In the genomic region with DNA sequence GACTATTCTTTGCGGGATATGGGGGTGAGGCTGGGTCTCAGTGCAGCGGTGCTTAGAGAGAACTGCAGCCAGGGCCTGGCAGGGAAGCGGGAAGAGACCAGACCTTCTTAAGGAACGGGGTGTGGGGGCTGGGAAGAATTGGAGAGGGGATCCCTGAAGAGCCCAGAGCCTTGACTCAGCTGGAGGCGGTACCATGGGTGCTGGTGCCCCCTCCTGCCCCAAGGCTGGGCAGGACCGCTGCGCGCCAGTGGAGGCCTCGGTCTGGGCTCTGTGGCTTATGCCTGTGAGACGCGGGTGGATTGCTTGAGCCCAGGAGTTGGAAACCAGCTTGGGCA, we compare ENCODE assay signal across 8 cellular contexts. TPM values are rescaled to one million over a fixed set of nuclear protein-coding genes. Genes with fewer than 3 reads are reported as not detected.
DNase-seq lines count a peak whose midpoint lies in the region; ATAC-seq, FAIRE-seq and TF ChIP-seq lines count a peak whose summit lies in the region.
"Had no signal": no experiment of that assay in that cellular context is flagged by ENCODE, and none has a peak within 500 bp of the region (broad histone marks: within the 10 kb centered on the region; RNA-seq: fewer than 3 reads in every experiment).

No MANE protein-coding gene starts in this region.

- no peak overlapping the region for H3K4me2 ChIP-seq in IMR-90 (ENCODE audit: low read depth, low read length)
- peak overlapping the region; percentile 94 for H3K4me2 ChIP-seq in K562 (ENCODE audit: insufficient read depth, low read length)

- no peak overlapping the region for H3K23ac ChIP-seq in IMR-90 (ENCODE audit: low read depth, low read length)

- H4K5ac ChIP-seq in IMR-90 (ENCODE audit: low read depth, low read length), result no peak overlapping the region

- H2AK9ac ChIP-seq in IMR-90 (replicated peaks; ENCODE audit: low read depth, low read length, poor library complexity), result peak overlapping the region; percentile 71

- BruUV-seq in IMR-90 (replicated peaks; lab: Mats Ljungman, UMichigan) (no TSS peak), K562 (replicated peaks; lab: Mats Ljungman, UMichigan) (no TSS peak)

- dilution Hi-C loops in IMR-90 (cut with HindIII; ENCODE audit: low sequenced_read_pairs, unreplicated experiment), result no loop called here

- H3K18ac ChIP-seq in IMR-90 (ENCODE audit: low read depth, low read length), result no peak overlapping the region

- CTCF ChIA-PET in IMR-90 (lab: Yijun Ruan, JAX) (no interaction called here), K562 (lab: Yijun Ruan, JAX; ENCODE audit: low intra/inter-chr PET ratio) (no interaction called here)

- TF ChIP-seq EP300 in K562 (IDR thresholded peaks at IDR 0.05; ENCODE audit: low read length) (no peak), ovary (IDR thresholded peaks at IDR 0.05) (no peak)

- peaks cover 13% of the 10 kb centered on the region for H3K79me2 ChIP-seq in K562 (ENCODE audit: control insufficient read depth, insufficient read depth, low read length)

- no peak overlapping the region for H3K14ac ChIP-seq in IMR-90 (replicated peaks; ENCODE audit: low read depth, low read length)

- in situ Hi-C loops in IMR-90 (cut with MboI; ENCODE audit: low sequenced_read_pairs), result loop anchor here (10.0 kb wide), 1 partner anchor 173 kb away; no protein-coding TSS in a partner anchor
- in situ Hi-C loops in K562 (cut with MboI), result loop anchor here (5.0 kb wide), 1 partner anchor 75 kb away; a partner anchor contains a TSS

- H2BK15ac ChIP-seq in IMR-90 (ENCODE audit: low read depth, low read length), result no peak overlapping the region

- no peak overlapping the region for H3K27ac ChIP-seq in IMR-90 (ENCODE audit: insufficient read depth, low read length)
- H3K27ac ChIP-seq in K562 (ENCODE audit: extremely low read depth, low read depth, low read length), result peak overlapping the region; percentile 96
- peak overlapping the region; percentile 68 to 94 for H3K27ac ChIP-seq in ovary

- no peaks in the 10 kb centered on the region; the same call in 1 of the 2 replicates for H4K20me1 ChIP-seq in IMR-90 (ENCODE audit: insufficient read depth, low read length)
- no peaks in the 10 kb centered on the region for H4K20me1 ChIP-seq in K562 (replicated peaks; ENCODE audit: control insufficient read depth, insufficient read depth, low read length)

- no peak overlapping the region for H3K4me3 ChIP-seq in IMR-90 (ENCODE audit: insufficient read depth, low read depth, low read length)
- H3K4me3 ChIP-seq in K562, result no peak overlapping the region
- H3K4me3 ChIP-seq in ovary, result no peak overlapping the region

- H3K36me3 ChIP-seq in IMR-90 (ENCODE audit: control insufficient read depth, insufficient read depth, low read length) (peaks cover 36% of the 10 kb centered on the region), K562 (ENCODE audit: control insufficient read depth, insufficient read depth, low read length) (peaks cover 38% of the 10 kb centered on the region; the same call in 2 of the 3 replicates), ovary (no peaks in the 10 kb centered on the region)

- H3K27me3 ChIP-seq in IMR-90 (ENCODE audit: control insufficient read depth, insufficient read depth, low read length), result no peaks in the 10 kb centered on the region
- no peaks in the 10 kb centered on the region for H3K27me3 ChIP-seq in K562 (ENCODE audit: control insufficient read depth in 2 of 2, insufficient read depth in 2 of 2, low read length in 2 of 2)
- H3K27me3 ChIP-seq in ovary, result no peaks in the 10 kb centered on the region

- no peak overlapping the region; the same call in 1 of the 2 replicates for H2AK5ac ChIP-seq in IMR-90 (ENCODE audit: low read depth, low read length)

- TF ChIP-seq POLR2A in IMR-90 (IDR thresholded peaks at IDR 0.05; ENCODE audit: low read depth, low read length) (no peak), K562 (conservative IDR thresholded peaks at IDR 0.05) (no peak), ovary (IDR thresholded peaks at IDR 0.05) (no peak)

- no peak for TF ChIP-seq CTCF in IMR-90 (conservative IDR thresholded peaks at IDR 0.05; ENCODE audit: low read depth, low read length)
- TF ChIP-seq CTCF in K562 (IDR thresholded peaks at IDR 0.05 in 2 of 3, conservative IDR thresholded peaks at IDR 0.05 in 1 of 3; ENCODE audit: insufficient read depth in 2 of 3, low read depth in 1 of 3, low read length in 3 of 3), result no peak
- no peak for TF ChIP-seq CTCF in ovary (IDR thresholded peaks at IDR 0.05)

- H3K4me1 ChIP-seq in IMR-90 (ENCODE audit: control insufficient read depth, insufficient read depth, low read length) (peaks cover 5% of the 10 kb centered on the region; the same call in 1 of the 2 replicates), K562 (replicated peaks in 1 of 2; ENCODE audit: control insufficient read depth in 2 of 2, insufficient read depth in 2 of 2, low read length in 2 of 2) (peaks cover 21 to 64% of the 10 kb centered on the region in 2 experiments), ovary (ENCODE audit: insufficient read depth) (peaks cover 22% of the 10 kb centered on the region)

- H2AFZ ChIP-seq in IMR-90 (replicated peaks; ENCODE audit: low read length, poor library complexity) (no peak overlapping the region), K562 (ENCODE audit: low read depth, low read length) (no peak overlapping the region)

- H3K9ac ChIP-seq in IMR-90 (ENCODE audit: low read depth, low read length), result no peak overlapping the region
- peak overlapping the region; percentile 86 to 90 for H3K9ac ChIP-seq in K562 (ENCODE audit: insufficient read depth in 1 of 2, low read depth in 2 of 2, low read length in 2 of 2)

- H2BK5ac ChIP-seq in IMR-90 (ENCODE audit: low read depth, low read length, poor library complexity, severe bottlenecking), result no peak overlapping the region

- TF ChIP-seq RAD21 in IMR-90 (IDR thresholded peaks at IDR 0.05; ENCODE audit: low read length) (no peak), K562 (CRISPR knock-in tag; conservative IDR thresholded peaks at IDR 0.05 in 1 of 2, IDR thresholded peaks at IDR 0.05 in 1 of 2) (no peak)

- H2BK20ac ChIP-seq in IMR-90 (ENCODE audit: low read depth, low read length), result no peak overlapping the region

- 100% methylated on average over 5 of the region's 11 CpGs; no CpG with 5 or more reads in 1 of the 2 experiments for WGBS in IMR-90 (ENCODE audit: extremely low coverage in 2 of 2, insufficient read length in 1 of 2), 2 experiments
- WGBS in K562 (ENCODE audit: insufficient coverage, low coverage, missing lambda C conversion rate), result 88% methylated on average over 4 of the region's 11 CpGs
- WGBS in ovary, 3 donors, result 80 to 86% (median 84%) methylated on average over 11 of the region's 11 CpGs

- no peak for FAIRE-seq in K562 (lab: Jason Lieb, UNC)

- no peak overlapping the region for H2BK120ac ChIP-seq in IMR-90 (ENCODE audit: low read depth, low read length)

- no peak overlapping the region for H3K56ac ChIP-seq in IMR-90 (ENCODE audit: extremely low read depth, insufficient read depth, low read length)

- no peak for ATAC-seq in IMR-90 (ENCODE audit: low read depth)
- no peak for ATAC-seq in K562
- ATAC-seq in GM21529 (IDR thresholded peaks at IDR 0.05; ENCODE audit: unreplicated experiment), result no peak
- ATAC-seq in GM21390 (IDR thresholded peaks at IDR 0.05; ENCODE audit: unreplicated experiment), result no peak

- H3K9me3 ChIP-seq in IMR-90 (ENCODE audit: control insufficient read depth, insufficient read depth, low read length) (no peaks in the 10 kb centered on the region), K562 (replicated peaks; ENCODE audit: control insufficient read depth, insufficient read depth, low read depth, low read length) (no peaks in the 10 kb centered on the region), ovary (no peaks in the 10 kb centered on the region)

- H3K4ac ChIP-seq in IMR-90 (ENCODE audit: low read depth, low read length), result no peak overlapping the region

- H3K79me1 ChIP-seq in IMR-90 (ENCODE audit: low read depth in 1 of 2, low read length in 2 of 2), result peaks cover 17 to 46% of the 10 kb centered on the region in 2 experiments

- H4K91ac ChIP-seq in IMR-90 (ENCODE audit: insufficient read depth, low read depth, low read length), result no peak overlapping the region

- POLR2A ChIA-PET in IMR-90 (lab: Charles Lee; ENCODE audit: unreplicated experiment) (interaction anchor here (2.7 kb wide), 1 partner anchor 17 kb away, joined by 11 read pairs; no protein-coding TSS in a partner anchor), K562 (lab: Yijun Ruan, JAX) (interaction anchor here (0.6 to 6.3 kb wide), 5 partner anchors 11 to 73 kb away, joined by 3 to 98 read pairs (median 24); a partner anchor contains a TSS)

- H3K9me1 ChIP-seq in IMR-90 (ENCODE audit: insufficient read depth, low read length), result 0 out of 2 replicates have a peak, but pooled peaks cover 2% of the 10 kb centered on the region
- no peaks in the 10 kb centered on the region for H3K9me1 ChIP-seq in K562 (ENCODE audit: control insufficient read depth, insufficient read depth, low read length)

- intact Hi-C loops in IMR-90 (cut with micrococcal nuclease) (loop anchor here (2.0 kb wide), 1 partner anchor 73 kb away; no protein-coding TSS in a partner anchor), K562 (cut with micrococcal nuclease) (loop anchor here (5.0 kb wide), 1 partner anchor 75 kb away; a partner anchor contains a TSS), ovary (cut with DNase I) (no loop called here)

- DNase-seq in IMR-90, result no peak
- DNase-seq in K562 (ENCODE audit: extremely low read depth in 1 of 4, low spot score in 3 of 4), result no peak
- peak; percentile 55 to 72 (median 64) for DNase-seq in ovary
- DNase-seq in foreskin melanocyte, result no peak
- DNase-seq: activated CD4-positive, alpha-beta T cell treated with anti-CD3 and anti-CD28 coated beads for 1 hour; KBM-7 had no signal

- H4K8ac ChIP-seq in IMR-90 (ENCODE audit: low read depth in 2 of 2, low read length in 2 of 2), result no peak overlapping the region

RNA-seq across cellular contexts. Expression of a gene that starts 1.3 kb away (rescaled TPM):
- total RNA-seq in IMR-90 (2012; rRNA removed) (not detected in 2 replicates), K562 (2014; rRNA removed) (not detected in 2 replicates), K562 (2014; rRNA removed; fragmentation: Illumina TruSeq; extraction: Trizol) (not detected in 2 replicates), K562 (2015; rRNA removed; fragmentation: Illumina TruSeq; extraction: Trizol) (not detected in 2 replicates), K562 (2021) (not detected in 2 replicates), ovary (not detected)
- polyA plus RNA-seq in IMR-90 (2012; rRNA removed) (not detected in 2 replicates), K562 (2011; rRNA removed) (not detected in 2 replicates), K562 (2014; fragmentation: Illumina TruSeq; extraction: Trizol) (not detected in 2 replicates), K562 (2014; fragmentation: Nextera tagmentation; extraction: Ambion mirVana) (not detected), K562 (2014; rRNA removed) (not detected in 2 replicates), ovary (not detected)
- not detected in 2 replicates for polyA plus RNA-seq in IMR-90 (2012; cell fraction: cytosol; rRNA removed)
- not detected in 2 replicates for polyA plus RNA-seq in IMR-90 (2012; cell fraction: nucleus; rRNA removed; ENCODE audit: low replicate concordance)
- not detected in 2 replicates for total RNA-seq in K562 (2011; cell fraction: chromatin; rRNA removed; ENCODE audit: low replicate concordance)
- not detected in 2 replicates for total RNA-seq in K562 (2011; cell fraction: nucleolus; rRNA removed)
- total RNA-seq in K562 (2011; cell fraction: nucleoplasm; rRNA removed), result not detected in 2 replicates
- polyA plus RNA-seq in K562 (2011; cell fraction: cytosol; rRNA removed), result not detected in 2 replicates
- not detected in 2 replicates for polyA plus RNA-seq in K562 (2011; cell fraction: nucleus; rRNA removed)
- polyA plus RNA-seq in K562 (2012), result not detected in 2 replicates
- not detected in 2 replicates for polyA minus RNA-seq in K562 (2011; rRNA and poly(A)+ RNA removed)
- not detected in 2 replicates for polyA minus RNA-seq in K562 (2011; cell fraction: cytosol; rRNA and poly(A)+ RNA removed)
- polyA minus RNA-seq in K562 (2011; cell fraction: nucleus; rRNA and poly(A)+ RNA removed), result not detected in 2 replicates

RNA-seq across cellular contexts. Expression of a gene that starts 1.5 kb away (rescaled TPM):
- total RNA-seq in IMR-90 (2012; rRNA removed) (197 and 238 TPM in 2 replicates), K562 (2014; rRNA removed) (131 and 140 TPM in 2 replicates), K562 (2014; rRNA removed; fragmentation: Illumina TruSeq; extraction: Trizol) (22.9 and 26.7 TPM in 2 replicates), K562 (2015; rRNA removed; fragmentation: Illumina TruSeq; extraction: Trizol) (113 and 115 TPM in 2 replicates), K562 (2021) (104 and 113 TPM in 2 replicates), ovary (1,000 to 10,000 TPM in 1 of 7 donors, 100 to 1,000 TPM in 6; 457 to 1,838 (median 633) TPM)
- polyA plus RNA-seq in IMR-90 (2012; rRNA removed) (530 and 703 TPM in 2 replicates), K562 (2011; rRNA removed) (190 and 317 TPM in 2 replicates), K562 (2014; fragmentation: Illumina TruSeq; extraction: Trizol) (41.5 and 120 TPM in 2 replicates), K562 (2014; fragmentation: Nextera tagmentation; extraction: Ambion mirVana) (100 to 1,000 TPM in 1 of 2 experiments, 10 to 100 TPM in 1; 64.2 to 107 TPM), K562 (2014; rRNA removed) (188 and 191 TPM in 2 replicates), ovary (1,000 to 10,000 TPM in 1 of 2 donors, 10 to 100 TPM in 1; 40.3 to 1,266 TPM)
- 1,066 and 1,272 TPM in 2 replicates for polyA plus RNA-seq in IMR-90 (2012; cell fraction: cytosol; rRNA removed)
- 218 and 334 TPM in 2 replicates for polyA plus RNA-seq in IMR-90 (2012; cell fraction: nucleus; rRNA removed; ENCODE audit: low replicate concordance)
- 30.7 and 66.4 TPM in 2 replicates for total RNA-seq in K562 (2011; cell fraction: chromatin; rRNA removed; ENCODE audit: low replicate concordance)
- 89.2 and 92.8 TPM in 2 replicates for total RNA-seq in K562 (2011; cell fraction: nucleolus; rRNA removed)
- total RNA-seq in K562 (2011; cell fraction: nucleoplasm; rRNA removed), result 81.8 and 119 TPM in 2 replicates
- 504 and 556 TPM in 2 replicates for polyA plus RNA-seq in K562 (2011; cell fraction: cytosol; rRNA removed)
- polyA plus RNA-seq in K562 (2011; cell fraction: nucleus; rRNA removed), result 180 and 275 TPM in 2 replicates
- 150 and 417 TPM in 2 replicates for polyA plus RNA-seq in K562 (2012)
- 37.7 TPM in 2 replicates for polyA minus RNA-seq in K562 (2011; rRNA and poly(A)+ RNA removed)
- 34.5 and 61.2 TPM in 2 replicates for polyA minus RNA-seq in K562 (2011; cell fraction: cytosol; rRNA and poly(A)+ RNA removed)
- 33.4 and 59.2 TPM in 2 replicates for polyA minus RNA-seq in K562 (2011; cell fraction: nucleus; rRNA and poly(A)+ RNA removed)

RNA-seq across cellular contexts. Expression of a gene that starts 8.9 kb away (rescaled TPM):
- total RNA-seq in IMR-90 (2012; rRNA removed) (under 0.01 TPM in 1 of 2 replicates, not detected in the other), K562 (2014; rRNA removed) (5.1 and 7.3 TPM in 2 replicates), K562 (2014; rRNA removed; fragmentation: Illumina TruSeq; extraction: Trizol) (1.5 and 1.6 TPM in 2 replicates), K562 (2015; rRNA removed; fragmentation: Illumina TruSeq; extraction: Trizol) (2.7 and 4.4 TPM in 2 replicates), K562 (2021) (4.1 and 6.4 TPM in 2 replicates), ovary (10 to 100 TPM in 3 of 7 donors, 1 to 10 TPM in 4; 4.6 to 19.8 (median 9.8) TPM)
- polyA plus RNA-seq in IMR-90 (2012; rRNA removed) (0.14 TPM in 1 of 2 replicates, not detected in the other), K562 (2011; rRNA removed) (3.9 and 7.5 TPM in 2 replicates), K562 (2014; fragmentation: Illumina TruSeq; extraction: Trizol) (5.1 and 5.6 TPM in 2 replicates), K562 (2014; fragmentation: Nextera tagmentation; extraction: Ambion mirVana) (1 to 10 TPM; 2.0 to 3.0 TPM), K562 (2014; rRNA removed) (4.4 and 4.7 TPM in 2 replicates), ovary (10 to 100 TPM in 1 of 2 donors, 1 to 10 TPM in 1; 6.9 to 25.3 TPM)
- 0.08 TPM in 1 of 2 replicates, not detected in the other for polyA plus RNA-seq in IMR-90 (2012; cell fraction: cytosol; rRNA removed)
- polyA plus RNA-seq in IMR-90 (2012; cell fraction: nucleus; rRNA removed; ENCODE audit: low replicate concordance), result 0.66 and 0.67 TPM in 2 replicates
- 2.3 and 4.5 TPM in 2 replicates for total RNA-seq in K562 (2011; cell fraction: chromatin; rRNA removed; ENCODE audit: low replicate concordance)
- total RNA-seq in K562 (2011; cell fraction: nucleolus; rRNA removed), result 3.3 and 4.3 TPM in 2 replicates
- total RNA-seq in K562 (2011; cell fraction: nucleoplasm; rRNA removed), result 2.6 and 2.8 TPM in 2 replicates
- 5.1 and 8.7 TPM in 2 replicates for polyA plus RNA-seq in K562 (2011; cell fraction: cytosol; rRNA removed)
- polyA plus RNA-seq in K562 (2011; cell fraction: nucleus; rRNA removed), result 8.0 and 10.0 TPM in 2 replicates
- polyA plus RNA-seq in K562 (2012), result 6.6 and 9.3 TPM in 2 replicates
- polyA minus RNA-seq in K562 (2011; rRNA and poly(A)+ RNA removed), result 2.0 and 5.6 TPM in 2 replicates
- 1.6 and 10.2 TPM in 2 replicates for polyA minus RNA-seq in K562 (2011; cell fraction: cytosol; rRNA and poly(A)+ RNA removed)
- polyA minus RNA-seq in K562 (2011; cell fraction: nucleus; rRNA and poly(A)+ RNA removed), result 2.0 and 5.2 TPM in 2 replicates

RNA-seq across cellular contexts. Expression of a gene that starts 14.5 kb away (rescaled TPM):
- total RNA-seq in IMR-90 (2012; rRNA removed) (2.5 and 3.4 TPM in 2 replicates), K562 (2014; rRNA removed) (3.9 and 6.6 TPM in 2 replicates), K562 (2014; rRNA removed; fragmentation: Illumina TruSeq; extraction: Trizol) (1.1 and 1.3 TPM in 2 replicates), K562 (2015; rRNA removed; fragmentation: Illumina TruSeq; extraction: Trizol) (2.6 and 3.4 TPM in 2 replicates), K562 (2021) (40.5 and 49.8 TPM in 2 replicates), ovary (100 to 1,000 TPM in 5 of 7 donors, 10 to 100 TPM in 2; 73.9 to 324 (median 206) TPM)
- polyA plus RNA-seq in IMR-90 (2012; rRNA removed) (58.7 and 59.8 TPM in 2 replicates), K562 (2011; rRNA removed) (2.7 and 8.6 TPM in 2 replicates), K562 (2014; fragmentation: Illumina TruSeq; extraction: Trizol) (31.0 and 37.6 TPM in 2 replicates), K562 (2014; fragmentation: Nextera tagmentation; extraction: Ambion mirVana) (under 1 TPM; 0.15 to 0.20 TPM), K562 (2014; rRNA removed) (21.8 and 28.6 TPM in 2 replicates), ovary (100 to 1,000 TPM in 1 of 2 donors, 10 to 100 TPM in 1; 41.6 to 179 TPM)
- 40.9 and 41.7 TPM in 2 replicates for polyA plus RNA-seq in IMR-90 (2012; cell fraction: cytosol; rRNA removed)
- polyA plus RNA-seq in IMR-90 (2012; cell fraction: nucleus; rRNA removed; ENCODE audit: low replicate concordance), result 106 and 200 TPM in 2 replicates
- total RNA-seq in K562 (2011; cell fraction: chromatin; rRNA removed; ENCODE audit: low replicate concordance), result 40.4 and 80.7 TPM in 2 replicates
- 33.9 and 34.2 TPM in 2 replicates for total RNA-seq in K562 (2011; cell fraction: nucleolus; rRNA removed)
- total RNA-seq in K562 (2011; cell fraction: nucleoplasm; rRNA removed), result 35.9 and 45.9 TPM in 2 replicates
- polyA plus RNA-seq in K562 (2011; cell fraction: cytosol; rRNA removed), result 4.1 and 7.5 TPM in 2 replicates
- 33.6 and 70.0 TPM in 2 replicates for polyA plus RNA-seq in K562 (2011; cell fraction: nucleus; rRNA removed)
- polyA plus RNA-seq in K562 (2012), result 32.7 and 40.7 TPM in 2 replicates
- polyA minus RNA-seq in K562 (2011; rRNA and poly(A)+ RNA removed), result 1.1 and 1.6 TPM in 2 replicates
- polyA minus RNA-seq in K562 (2011; cell fraction: cytosol; rRNA and poly(A)+ RNA removed), result 13.8 and 27.9 TPM in 2 replicates
- polyA minus RNA-seq in K562 (2011; cell fraction: nucleus; rRNA and poly(A)+ RNA removed), result 7.9 and 9.2 TPM in 2 replicates

RNA-seq across cellular contexts. Expression of a gene that starts 27.9 kb away (rescaled TPM):
- total RNA-seq in IMR-90 (2012; rRNA removed) (20.8 and 28.3 TPM in 2 replicates), K562 (2014; rRNA removed) (10.9 and 14.1 TPM in 2 replicates), K562 (2014; rRNA removed; fragmentation: Illumina TruSeq; extraction: Trizol) (10.2 and 12.4 TPM in 2 replicates), K562 (2015; rRNA removed; fragmentation: Illumina TruSeq; extraction: Trizol) (13.0 and 13.9 TPM in 2 replicates), K562 (2021) (18.1 and 20.3 TPM in 2 replicates), ovary (10 to 100 TPM in 5 of 7 donors, 1 to 10 TPM in 2; 8.3 to 22.3 (median 11.5) TPM)
- polyA plus RNA-seq in IMR-90 (2012; rRNA removed) (81.5 and 92.8 TPM in 2 replicates), K562 (2011; rRNA removed) (43.3 and 70.5 TPM in 2 replicates), K562 (2014; fragmentation: Illumina TruSeq; extraction: Trizol) (22.8 and 25.2 TPM in 2 replicates), K562 (2014; fragmentation: Nextera tagmentation; extraction: Ambion mirVana) (10 to 100 TPM; 23.2 to 27.6 TPM), K562 (2014; rRNA removed) (20.5 and 21.0 TPM in 2 replicates), ovary (10 to 100 TPM in 1 of 2 donors, 1 to 10 TPM in 1; 5.0 to 19.4 TPM)
- 71.8 and 86.4 TPM in 2 replicates for polyA plus RNA-seq in IMR-90 (2012; cell fraction: cytosol; rRNA removed)
- 275 and 368 TPM in 2 replicates for polyA plus RNA-seq in IMR-90 (2012; cell fraction: nucleus; rRNA removed; ENCODE audit: low replicate concordance)
- total RNA-seq in K562 (2011; cell fraction: chromatin; rRNA removed; ENCODE audit: low replicate concordance), result 58.9 and 105 TPM in 2 replicates
- 52.2 and 55.9 TPM in 2 replicates for total RNA-seq in K562 (2011; cell fraction: nucleolus; rRNA removed)
- 54.7 and 61.2 TPM in 2 replicates for total RNA-seq in K562 (2011; cell fraction: nucleoplasm; rRNA removed)
- polyA plus RNA-seq in K562 (2011; cell fraction: cytosol; rRNA removed), result 33.7 and 81.5 TPM in 2 replicates
- 166 and 226 TPM in 2 replicates for polyA plus RNA-seq in K562 (2011; cell fraction: nucleus; rRNA removed)
- polyA plus RNA-seq in K562 (2012), result 49.7 and 51.0 TPM in 2 replicates
- 24.6 and 30.6 TPM in 2 replicates for polyA minus RNA-seq in K562 (2011; rRNA and poly(A)+ RNA removed)
- 11.5 and 21.7 TPM in 2 replicates for polyA minus RNA-seq in K562 (2011; cell fraction: cytosol; rRNA and poly(A)+ RNA removed)
- 18.6 and 33.5 TPM in 2 replicates for polyA minus RNA-seq in K562 (2011; cell fraction: nucleus; rRNA and poly(A)+ RNA removed)

Comparison
In these comparisons a context has a peak if more than half of its experiments do, and no peak if none do; other contexts are left out.
1. DNase-seq: peak in ovary (5 of 5); none in IMR-90 (single experiment), K562 (0 of 4) and foreskin melanocyte (single experiment).
2. intact Hi-C loops: an anchor here in IMR-90 (2.0 kb wide) and K562 (5.0 kb wide); none called in ovary.